In the genomic region with DNA sequence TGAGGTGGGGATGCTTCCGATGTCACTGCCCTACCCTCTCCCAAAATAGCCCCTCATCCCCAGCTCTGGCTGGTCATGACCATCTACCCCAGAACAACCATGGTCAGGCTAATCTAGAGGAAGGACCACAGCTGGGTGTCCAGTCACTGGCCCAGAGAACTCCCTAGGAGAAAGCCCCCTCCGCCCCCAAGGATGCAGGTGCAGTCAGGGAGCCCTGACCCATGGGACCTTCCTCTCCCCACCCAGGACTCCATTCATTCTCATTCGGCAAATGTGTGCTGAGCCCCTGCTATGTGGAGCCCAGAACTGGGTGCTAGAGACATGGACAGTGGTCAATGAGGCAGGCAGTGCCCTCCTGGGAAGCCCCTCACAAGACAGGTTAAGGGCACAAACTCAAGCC, we compare ENCODE assay signal across 25 cellular contexts.
"Had no signal": no experiment of that assay in that cellular context is flagged by ENCODE, and none has a peak within 500 bp of the region (broad histone marks: within the 10 kb centered on the region; RNA-seq: fewer than 3 reads in every experiment).

No MANE protein-coding gene starts in this region.

- H3K9me3 Mint-ChIP-seq: activated naive CD4-positive, alpha-beta T cell treated with anti-CD3 and anti-CD28 coated beads for 36 hours; activated T-cell treated with anti-CD3 and anti-CD28 coated beads, Interleukin-2, amount 50 U/mL, for 4 hours; activated T-helper 17 cell treated with anti-CD3 and anti-CD28 coated beads, Interleukin-2, amount 50 U/mL, for 72 hours; brain; T-helper 2 cell treated with Interferon-gamma antibody and Interleukin-4, amounts not matched to agents 5 μg/mL and 100 μg/mL, for 36 hours had no signal

- H3K36me3 ChIP-seq: Peyer's patch had no signal

- DNase-seq: activated CD4-positive, alpha-beta T cell treated with anti-CD3 and anti-CD28 coated beads for 48 hours; activated CD4-positive, alpha-beta T cell treated with anti-CD3 and anti-CD28 coated beads, Interleukin-2, amount 50 U/mL, for 4 hours; activated CD4-positive, CD25-positive, alpha-beta regulatory T cell treated with anti-CD3 and anti-CD28 coated beads, Interleukin-2, amount 50 U/mL, for 72 hours; activated CD8-positive, alpha-beta memory T cell treated with anti-CD3 and anti-CD28 coated beads for 24 hours; activated gamma-delta T cell; activated naive CD4-positive, alpha-beta T cell treated with anti-CD3 and anti-CD28 coated beads for 36 hours; activated T-cell treated with anti-CD3 and anti-CD28 coated beads, Interleukin-2, amount 50 U/mL, for 4 hours; amygdala; Karpas-422; MM.1S; NCI-H1105; NCI-H1436; NCI-H1694 treated with DMSO at 0.1 percent for 48 hours; NCI-H2029 treated with DMSO at 0.1 percent for 48 hours; NCI-H446; NCI-H524; Peyer's patch; SHP77 treated with DMSO at 0.1 percent for 48 hours; SW 1271 had no signal

- H3K27me3 ChIP-seq: Peyer's patch had no signal

- H3K4me1 Mint-ChIP-seq: activated T-helper 17 cell treated with anti-CD3 and anti-CD28 coated beads, Interleukin-2, amount 50 U/mL, for 72 hours had no signal

- H3K4me3 Mint-ChIP-seq: activated naive CD4-positive, alpha-beta T cell treated with anti-CD3 and anti-CD28 coated beads for 36 hours; activated naive CD8-positive, alpha-beta T cell; activated T-cell treated with anti-CD3 and anti-CD28 coated beads, Interleukin-2, amount 50 U/mL, for 4 hours; activated T-helper 17 cell treated with anti-CD3 and anti-CD28 coated beads, Interleukin-2, amount 50 U/mL, for 72 hours; brain; T-helper 2 cell treated with Interferon-gamma antibody and Interleukin-4, amounts not matched to agents 5 μg/mL and 100 μg/mL, for 36 hours had no signal

- H3K4me3 ChIP-seq: K562, Peyer's patch, SK-N-MC had no signal

- H3K9me3 ChIP-seq: Peyer's patch had no signal

- H3K27ac ChIP-seq: Peyer's patch, SK-N-MC had no signal

- H3K27ac Mint-ChIP-seq: activated naive CD4-positive, alpha-beta T cell treated with anti-CD3 and anti-CD28 coated beads for 36 hours; activated naive CD8-positive, alpha-beta T cell; activated T-helper 17 cell treated with anti-CD3 and anti-CD28 coated beads, Interleukin-2, amount 50 U/mL, for 72 hours; brain; T-helper 2 cell treated with Interferon-gamma antibody and Interleukin-4, amounts not matched to agents 5 μg/mL and 100 μg/mL, for 36 hours had no signal

- H3K36me3 Mint-ChIP-seq: activated naive CD8-positive, alpha-beta T cell; brain had no signal
